In genomic region chr16:15897834-15898254, GRCh38 we compare ENCODE assay signal across 9 cellular contexts. TPM values are rescaled to one million over a fixed set of nuclear protein-coding genes. Genes with fewer than 3 reads are reported as not detected.
DNase-seq lines count a peak whose midpoint lies in the region; ATAC-seq and TF ChIP-seq lines count a peak whose summit lies in the region.
"Had no signal": no experiment of that assay in that cellular context is flagged by ENCODE, and none has a peak within 500 bp of the region (broad histone marks: within the 10 kb centered on the region; RNA-seq: fewer than 3 reads in every experiment).

No MANE protein-coding gene starts in this region.

- peak overlapping the region; percentile 39 for H3K27ac ChIP-seq in AG04450 (ENCODE audit: low read depth, low read length)
- no peak overlapping the region for H3K27ac ChIP-seq in right atrium auricular region
- no peak overlapping the region for H3K27ac ChIP-seq in gastrocnemius medialis

- H3K36me3 ChIP-seq in right atrium auricular region (no peaks in the 10 kb centered on the region), gastrocnemius medialis (no peaks in the 10 kb centered on the region)

- ATAC-seq in GM19467 (IDR thresholded peaks at IDR 0.05; ENCODE audit: unreplicated experiment) (peak; percentile 61), gastrocnemius medialis (no peak)

- peak overlapping the region; percentile 23; the same call in 1 of the 2 replicates for H3K4me3 ChIP-seq in AG04450 (ENCODE audit: low read depth, low read length)
- H3K4me3 ChIP-seq in epithelial cell of esophagus (ENCODE audit: low read length), result no peak overlapping the region
- H3K4me3 ChIP-seq in right atrium auricular region, result no peak overlapping the region
- H3K4me3 ChIP-seq in gastrocnemius medialis, result no peak overlapping the region

- intact Hi-C loops in gastrocnemius medialis (cut with DNase I; ENCODE audit: low total_unique reads), result no loop called here

- DNase-seq in AG04450 (ENCODE audit: low read depth, low spot score), result no peak
- DNase-seq in NAMALWA (ENCODE audit: low spot score), result peak; percentile 21
- DNase-seq in epithelial cell of esophagus (ENCODE audit: low read depth), result peak; percentile 61
- no peak for DNase-seq in NCI-H345 treated with DMSO at 0.1 percent for 48 hours (lab: John Stamatoyannopoulos, UW; ENCODE audit: unreplicated experiment)
- DNase-seq in right atrium auricular region (ENCODE audit: low spot score), result no peak
- DNase-seq in gastrocnemius medialis, result no peak
- no peak for DNase-seq in NCI-H2029 treated with DMSO at 0.1 percent for 48 hours (lab: John Stamatoyannopoulos, UW)

- POLR2A ChIA-PET in AG04450 (lab: Yijun Ruan, JAX), result interaction anchor here (0.8 kb wide), 1 partner anchor 10 kb away, joined by 3 read pairs; the partner anchor contains the start of gene CEP20

- H3K4me1 ChIP-seq in right atrium auricular region, result no peaks in the 10 kb centered on the region
- H3K4me1 ChIP-seq in gastrocnemius medialis, result no peaks in the 10 kb centered on the region

- no peaks in the 10 kb centered on the region for H3K27me3 ChIP-seq in AG04450 (ENCODE audit: control insufficient read depth, insufficient read depth, low read length)
- no peaks in the 10 kb centered on the region for H3K27me3 ChIP-seq in right atrium auricular region
- no peaks in the 10 kb centered on the region for H3K27me3 ChIP-seq in gastrocnemius medialis

- no peaks in the 10 kb centered on the region for H3K9me3 ChIP-seq in AG04450 (ENCODE audit: control insufficient read depth, insufficient read depth, low read length)
- no peaks in the 10 kb centered on the region for H3K9me3 ChIP-seq in right atrium auricular region
- H3K9me3 ChIP-seq in gastrocnemius medialis, result no peaks in the 10 kb centered on the region

- in situ Hi-C loops in gastrocnemius medialis (cut with MboI; ENCODE audit: low sequenced_read_pairs in 4 of 4), result loop anchor here in 2 of 4 donors (10.0 to 25.0 kb wide), 2 partner anchors 47 to 114 kb away; partner anchors contain the start of gene ABCC1 (in 1 of the 2)

- no peak for TF ChIP-seq POLR2A in gastrocnemius medialis (IDR thresholded peaks at IDR 0.05)

- CTCF ChIA-PET in AG04450 (lab: Charles Lee), result no interaction called here

- TF ChIP-seq CTCF in AG04450 (IDR thresholded peaks at IDR 0.05; ENCODE audit: low read depth, low read length), result no peak
- TF ChIP-seq CTCF in epithelial cell of esophagus (IDR thresholded peaks at IDR 0.05; ENCODE audit: insufficient read depth, low read depth, low read length, missing control alignments), result no peak
- no peak for TF ChIP-seq CTCF in right atrium auricular region (IDR thresholded peaks at IDR 0.05)
- no peak for TF ChIP-seq CTCF in gastrocnemius medialis (IDR thresholded peaks at IDR 0.05 in 4 of 5, conservative IDR thresholded peaks at IDR 0.05 in 1 of 5)

RNA-seq across cellular contexts. Expression of gene CEP20, which starts 9.4 kb away (rescaled TPM):
- polyA plus RNA-seq in AG04450 (2011; rRNA removed), result 38.9 and 49.3 TPM in 2 replicates
- 16.4 and 29.0 TPM in 2 replicates for polyA minus RNA-seq in AG04450 (2011; rRNA and poly(A)+ RNA removed)
- total RNA-seq in right atrium auricular region, result 10 to 100 TPM; 20.1 to 35.9 TPM
- total RNA-seq in gastrocnemius medialis, result 10 to 100 TPM; 42.2 to 87.8 (median 76.1) TPM

RNA-seq across cellular contexts. Expression of gene MYH11, which starts 41.0 kb away (rescaled TPM):
- 0.20 and 0.22 TPM in 2 replicates for polyA plus RNA-seq in AG04450 (2011; rRNA removed)
- polyA minus RNA-seq in AG04450 (2011; rRNA and poly(A)+ RNA removed), result 0.26 and 0.32 TPM in 2 replicates
- 10 to 100 TPM; 60.8 to 89.0 TPM for total RNA-seq in right atrium auricular region
- 10 to 100 TPM in 3 of 4 donors, 1 to 10 TPM in 1; 5.6 to 57.7 (median 20.4) TPM for total RNA-seq in gastrocnemius medialis
- total RNA-seq: T-helper 1 cell treated with Interleukin-12 subunit alpha and Interleukin-12 subunit beta and Interleukin-4 antibody, amounts not matched to agents 30 ng/mL and 1 ng/mL, for 36 hours had no signal

RNA-seq across cellular contexts. Expression of gene ABCC1, which starts 51.6 kb away (rescaled TPM):
- polyA plus RNA-seq in AG04450 (2011; rRNA removed), result 69.7 and 102 TPM in 2 replicates
- polyA minus RNA-seq in AG04450 (2011; rRNA and poly(A)+ RNA removed), result 290 and 395 TPM in 2 replicates
- 10 to 100 TPM; 15.2 to 27.5 TPM for total RNA-seq in right atrium auricular region
- 10 to 100 TPM; 19.3 to 43.7 (median 26.2) TPM for total RNA-seq in gastrocnemius medialis

Comparison
In these comparisons a context has a peak if more than half of its experiments do, and no peak if none do; other contexts are left out.
1. DNase-seq: peak in NAMALWA (single experiment) and epithelial cell of esophagus (single experiment); none in AG04450 (single experiment), NCI-H345 treated with DMSO at 0.1 percent for 48 hours (single experiment), right atrium auricular region (single experiment), gastrocnemius medialis (0 of 2) and NCI-H2029 treated with DMSO at 0.1 percent for 48 hours (single experiment).